ENCODE assay signal across 8 cellular contexts in the genomic region with DNA sequence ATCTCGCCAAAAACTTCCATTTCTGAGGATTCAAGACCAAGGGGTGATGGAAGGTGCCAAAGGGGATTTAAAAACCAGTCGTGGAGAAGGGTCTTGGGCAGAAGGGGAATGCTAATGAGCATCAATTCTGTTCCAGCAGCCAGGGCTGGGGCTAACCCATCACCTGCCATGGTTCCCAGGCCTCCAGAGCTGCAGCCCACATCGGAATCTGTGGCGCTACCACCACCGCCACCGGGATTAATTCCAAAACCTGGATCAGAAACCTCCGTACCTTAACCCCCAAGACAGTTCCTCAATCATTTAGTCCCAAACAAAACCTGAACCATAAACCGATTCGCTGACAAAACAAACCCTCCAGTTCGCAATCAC. TPM values are rescaled to one million over a fixed set of nuclear protein-coding genes. Genes with fewer than 3 reads are reported as not detected.
DNase-seq lines count a peak whose midpoint lies in the region; ATAC-seq and TF ChIP-seq lines count a peak whose summit lies in the region.

No MANE protein-coding gene starts in this region.

- no peaks in the 10 kb centered on the region for H3K27me3 Mint-ChIP-seq in activated T-cell treated with anti-CD3 and anti-CD28 coated beads, Interleukin-2, amount 50 U/mL, for 4 hours (ENCODE audit: low read depth)

- H3K27me3 ChIP-seq in gastrocnemius medialis: no peaks in the 10 kb centered on the region

- intact Hi-C loops in gastrocnemius medialis (cut with DNase I; ENCODE audit: low total_unique reads): loop anchor here (10.0 kb wide), 1 partner anchor 413 kb away; no protein-coding TSS in a partner anchor

- peak overlapping the region; percentile 96 for H3K4me3 Mint-ChIP-seq in activated T-cell treated with anti-CD3 and anti-CD28 coated beads, Interleukin-2, amount 50 U/mL, for 4 hours

- peaks cover 45% of the 10 kb centered on the region for H3K9me3 Mint-ChIP-seq in activated T-cell treated with anti-CD3 and anti-CD28 coated beads, Interleukin-2, amount 50 U/mL, for 4 hours

- no peak for TF ChIP-seq POLR2A in gastrocnemius medialis (IDR thresholded peaks at IDR 0.05)

- peaks cover 0 to 17% (median 0%) of the 10 kb centered on the region in 3 donors for H3K9me3 ChIP-seq in gastrocnemius medialis

- no peak for TF ChIP-seq CTCF in gastrocnemius medialis (IDR thresholded peaks at IDR 0.05 in 4 of 5, conservative IDR thresholded peaks at IDR 0.05 in 1 of 5)

- DNase-seq in AG08396 (ENCODE audit: low spot score) (peak; percentile 13), hepatic stellate cell (ENCODE audit: low spot score) (peak; percentile 7), gastrocnemius medialis (no peak), amniotic stem cell (lab: John Stamatoyannopoulos, UW) (no peak)
- DNase-seq in activated T-cell treated with anti-CD3 and anti-CD28 coated beads, Interleukin-2, amount 50 U/mL, for 4 hours: no peak

- H3K27ac ChIP-seq in gastrocnemius medialis: peak overlapping the region; percentile 75 to 86 (median 82)

- in situ Hi-C loops in gastrocnemius medialis (cut with MboI; ENCODE audit: low sequenced_read_pairs in 4 of 4): no loop called here

- peaks cover 3 to 24% of the 10 kb centered on the region in 2 donors for H3K36me3 ChIP-seq in gastrocnemius medialis

- peaks cover 19% of the 10 kb centered on the region for H3K4me1 Mint-ChIP-seq in activated T-cell treated with anti-CD3 and anti-CD28 coated beads, Interleukin-2, amount 50 U/mL, for 4 hours (ENCODE audit: low read depth)

- peak overlapping the region; percentile 82 to 97 (median 88) for H3K4me3 ChIP-seq in gastrocnemius medialis

- peak; percentile 9 for ATAC-seq in GM21786 (IDR thresholded peaks at IDR 0.05; ENCODE audit: unreplicated experiment)
- ATAC-seq in activated T-cell treated with anti-CD3 and anti-CD28 coated beads, Interleukin-2, amount 50 U/mL, for 4 hours: peak in 1 of 2 donors; percentile 4
- ATAC-seq in gastrocnemius medialis: no peak
- no peak for ATAC-seq in HG03175 (IDR thresholded peaks at IDR 0.05; ENCODE audit: unreplicated experiment)
- no peak for ATAC-seq in HG02973 (IDR thresholded peaks at IDR 0.05; ENCODE audit: unreplicated experiment)

- H3K4me1 ChIP-seq in gastrocnemius medialis: peaks cover 0 to 5% of the 10 kb centered on the region in 2 donors

- peaks cover 32% of the 10 kb centered on the region for H3K36me3 Mint-ChIP-seq in activated T-cell treated with anti-CD3 and anti-CD28 coated beads, Interleukin-2, amount 50 U/mL, for 4 hours (ENCODE audit: insufficient read depth)

RNA-seq across cellular contexts. Expression of a gene that starts 0.6 kb away (rescaled TPM):
- 1 to 10 TPM; 3.7 to 4.5 (median 4.2) TPM for total RNA-seq in activated T-cell treated with anti-CD3 and anti-CD28 coated beads, Interleukin-2, amount 50 U/mL, for 4 hours
- total RNA-seq in gastrocnemius medialis: 1 to 10 TPM; 5.6 to 8.9 (median 7.4) TPM

RNA-seq across cellular contexts. Expression of a gene that starts 20.8 kb away (rescaled TPM):
- 10 to 100 TPM; 10.5 to 12.3 (median 11.2) TPM for total RNA-seq in activated T-cell treated with anti-CD3 and anti-CD28 coated beads, Interleukin-2, amount 50 U/mL, for 4 hours
- total RNA-seq in gastrocnemius medialis: 1 to 10 TPM; 3.9 to 4.6 (median 3.9) TPM

RNA-seq across cellular contexts. Expression of a gene that starts 20.8 kb away (rescaled TPM):
- total RNA-seq in activated T-cell treated with anti-CD3 and anti-CD28 coated beads, Interleukin-2, amount 50 U/mL, for 4 hours: 1 to 10 TPM; 6.9 to 7.2 (median 7.1) TPM
- 1 to 10 TPM; 1.7 to 6.0 (median 5.0) TPM for total RNA-seq in gastrocnemius medialis

RNA-seq across cellular contexts. Expression of a gene that starts 41.2 kb away (rescaled TPM):
- 1 to 10 TPM; 9.1 to 9.8 (median 9.4) TPM for total RNA-seq in activated T-cell treated with anti-CD3 and anti-CD28 coated beads, Interleukin-2, amount 50 U/mL, for 4 hours
- 1 to 10 TPM; 2.1 to 9.5 (median 4.4) TPM for total RNA-seq in gastrocnemius medialis

Comparison
In these comparisons a context has a peak if more than half of its experiments do, and no peak if none do; other contexts are left out.
1. DNase-seq: peak in AG08396 (single experiment) and hepatic stellate cell (single experiment); none in activated T-cell treated with anti-CD3 and anti-CD28 coated beads, Interleukin-2, amount 50 U/mL, for 4 hours (single experiment), gastrocnemius medialis (0 of 2) and amniotic stem cell (single experiment).